8 cellular contexts compared by ENCODE assay signal in genomic region chr15:50880651-50881114, GRCh38. TPM values are rescaled to one million over a fixed set of nuclear protein-coding genes. Genes with fewer than 3 reads are reported as not detected.
DNase-seq lines count a peak whose midpoint lies in the region; ATAC-seq, FAIRE-seq and TF ChIP-seq lines count a peak whose summit lies in the region.

No MANE protein-coding gene starts in this region.

- FAIRE-seq in frontal cortex (lab: Jason Lieb, UNC), result no peak

- peak overlapping the region; percentile 58 for H3K27ac ChIP-seq in neutrophil
- H3K27ac ChIP-seq in ovary, result no peak overlapping the region

- H3K9me3 Mint-ChIP-seq in activated CD8-positive, alpha-beta T cell treated with anti-CD3 and anti-CD28 coated beads for 36 hours, result no peaks in the 10 kb centered on the region

- H3K27ac Mint-ChIP-seq in activated CD8-positive, alpha-beta T cell treated with anti-CD3 and anti-CD28 coated beads for 36 hours, result peak overlapping the region; percentile 97

- ATAC-seq in GM18505 (IDR thresholded peaks at IDR 0.05; ENCODE audit: unreplicated experiment) (peak; percentile 38), HG03196 (IDR thresholded peaks at IDR 0.05; ENCODE audit: unreplicated experiment) (peak; percentile 30), HG03135 (IDR thresholded peaks at IDR 0.05; ENCODE audit: unreplicated experiment) (no peak), GM21367 (IDR thresholded peaks at IDR 0.05; ENCODE audit: unreplicated experiment) (no peak)
- ATAC-seq in activated CD8-positive, alpha-beta T cell treated with anti-CD3 and anti-CD28 coated beads for 36 hours, result peak; percentile 29

- H3K4me1 ChIP-seq in neutrophil (ENCODE audit: control insufficient read depth in 1 of 2, insufficient read depth in 1 of 2, low read depth in 1 of 2, low read length in 1 of 2) (peaks cover 48 to 51% of the 10 kb centered on the region in 2 experiments), ovary (ENCODE audit: insufficient read depth) (peaks cover 3% of the 10 kb centered on the region)

- H3K36me3 ChIP-seq in neutrophil (no peaks in the 10 kb centered on the region), ovary (no peaks in the 10 kb centered on the region)

- DNase-seq in activated CD8-positive, alpha-beta T cell treated with anti-CD3 and anti-CD28 coated beads for 36 hours, result peak; percentile 23
- DNase-seq in frontal cortex (ENCODE audit: low spot score in 2 of 2), result no peak
- no peak for DNase-seq in ovary

- H3K9me3 ChIP-seq in neutrophil (no peaks in the 10 kb centered on the region), ovary (no peaks in the 10 kb centered on the region)

- CTCF ChIA-PET in activated CD8-positive, alpha-beta T cell treated with anti-CD3 and anti-CD28 coated beads for 36 hours (lab: Charles Lee), result interaction anchor here (1.0 to 2.1 kb wide), 5 partner anchors 11 to 194 kb away, joined by 3 to 6 read pairs (median 5); partner anchors contain the start of gene TRPM7

- no peak for TF ChIP-seq POLR2A in GM18505 (IDR thresholded peaks at IDR 0.05; ENCODE audit: borderline replicate concordance, extremely low read depth, insufficient read depth, insufficient read length)
- TF ChIP-seq POLR2A in ovary (IDR thresholded peaks at IDR 0.05), result no peak

- H3K4me1 Mint-ChIP-seq in activated CD8-positive, alpha-beta T cell treated with anti-CD3 and anti-CD28 coated beads for 36 hours (ENCODE audit: low read depth), result peaks cover 79% of the 10 kb centered on the region

- H3K27me3 Mint-ChIP-seq in activated CD8-positive, alpha-beta T cell treated with anti-CD3 and anti-CD28 coated beads for 36 hours, result no peaks in the 10 kb centered on the region

- H3K4me3 ChIP-seq in neutrophil (ENCODE audit: low read depth in 1 of 2, low read length in 1 of 2) (no peak overlapping the region), ovary (no peak overlapping the region)

- H3K27me3 ChIP-seq in neutrophil, result no peaks in the 10 kb centered on the region
- no peaks in the 10 kb centered on the region for H3K27me3 ChIP-seq in ovary

- POLR2A ChIA-PET in activated CD8-positive, alpha-beta T cell treated with anti-CD3 and anti-CD28 coated beads for 36 hours (lab: Charles Lee), result interaction anchor here (0.6 to 1.6 kb wide), 4 partner anchors 27 to 525 kb away, joined by 3 to 9 read pairs (median 4); partner anchors contain the start of gene GABPB1

- no peaks in the 10 kb centered on the region for H3K36me3 Mint-ChIP-seq in activated CD8-positive, alpha-beta T cell treated with anti-CD3 and anti-CD28 coated beads for 36 hours (ENCODE audit: low read depth)

- 94 to 99% (median 99%) methylated on average over 2 of the region's 2 CpGs for WGBS in ovary, 3 donors

- H3K4me3 Mint-ChIP-seq in activated CD8-positive, alpha-beta T cell treated with anti-CD3 and anti-CD28 coated beads for 36 hours, result peak overlapping the region; percentile 35

- TF ChIP-seq EP300 in ovary (IDR thresholded peaks at IDR 0.05), result no peak

- TF ChIP-seq CTCF in activated CD8-positive, alpha-beta T cell treated with anti-CD3 and anti-CD28 coated beads for 36 hours (IDR thresholded peaks at IDR 0.05), result no peak
- TF ChIP-seq CTCF in neutrophil (IDR thresholded peaks at IDR 0.05) (no peak), ovary (IDR thresholded peaks at IDR 0.05) (no peak)

- intact Hi-C loops in activated CD8-positive, alpha-beta T cell treated with anti-CD3 and anti-CD28 coated beads for 36 hours (cut with micrococcal nuclease), result loop anchor here (10.0 kb wide), 1 partner anchor 116 kb away; the partner anchor contains the start of gene SPPL2A
- intact Hi-C loops in ovary (cut with DNase I), result no loop called here

RNA-seq across cellular contexts. Expression of gene AP4E1, which starts 27.8 kb away (rescaled TPM):
- 10 to 100 TPM; 16.6 TPM for total RNA-seq in activated CD8-positive, alpha-beta T cell treated with anti-CD3 and anti-CD28 coated beads for 36 hours
- 12.6 TPM for total RNA-seq in frontal cortex
- total RNA-seq in ovary, result 10 to 100 TPM in 3 of 7 donors, 1 to 10 TPM in 4; 3.7 to 12.7 (median 8.6) TPM
- polyA plus RNA-seq in ovary, result 1 to 10 TPM; 3.1 to 4.7 TPM

Comparison
In these comparisons a context has a peak if more than half of its experiments do, and no peak if none do; other contexts are left out.
1. ATAC-seq: peak in GM18505 (single experiment), HG03196 (single experiment) and activated CD8-positive, alpha-beta T cell treated with anti-CD3 and anti-CD28 coated beads for 36 hours (single experiment); none in HG03135 (single experiment) and GM21367 (single experiment).